Comparison of ENCODE assay signal across 1 cellular context in the genomic region with DNA sequence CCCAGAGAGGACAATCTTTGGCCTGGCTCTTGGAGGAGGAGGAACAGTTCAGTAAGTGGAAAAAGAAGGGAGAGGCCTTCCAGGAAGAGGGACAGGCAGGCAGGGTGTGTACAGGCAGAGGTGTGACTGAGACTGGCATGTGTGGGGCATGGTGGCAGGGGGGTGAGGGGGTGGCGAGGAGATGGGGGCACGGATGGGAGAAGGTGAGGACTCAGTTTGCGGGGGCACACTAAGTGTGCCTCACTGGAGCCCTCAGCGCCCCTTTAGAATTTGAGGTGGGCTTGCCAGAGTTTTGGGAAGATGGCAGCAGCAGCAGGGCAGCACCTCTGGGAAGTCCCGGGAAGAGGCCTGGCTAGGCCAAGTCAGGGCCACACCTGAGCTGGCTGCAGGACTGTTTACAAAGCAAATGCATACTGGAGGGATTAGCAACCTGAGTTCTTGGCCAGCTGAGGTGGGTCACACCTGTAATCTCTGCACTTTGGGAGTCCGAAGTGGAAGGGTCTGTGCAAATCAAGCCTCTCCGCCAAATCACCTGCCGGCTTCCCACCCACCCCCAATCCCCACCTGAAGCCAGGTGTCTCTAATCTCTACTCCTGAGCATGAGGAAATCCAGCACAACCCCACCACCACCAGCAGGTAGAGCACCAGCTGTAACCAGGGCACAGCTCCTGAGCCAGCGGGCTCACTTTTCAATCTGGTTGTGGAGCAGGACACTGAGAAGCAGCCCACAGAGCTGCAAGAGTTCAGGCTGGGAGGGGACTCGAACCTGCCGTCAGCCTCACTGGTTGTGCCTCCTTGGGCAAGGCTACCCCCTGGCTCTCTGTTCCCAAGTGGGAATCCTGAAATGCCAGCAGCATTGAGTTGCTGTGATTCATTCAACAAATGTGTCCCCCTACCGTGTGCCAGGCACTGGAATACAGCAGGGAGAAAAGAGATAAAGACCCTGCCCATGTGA.
TF ChIP-seq lines count a peak whose summit lies in the region.

No MANE protein-coding gene starts in this region.

TF ChIP-seq in H1, 55 proteins besides CTCF, POLR2A, EP300 and RAD21:
- 0 out of 2 replicates have a peak, but pooled peaks have one; percentile 65 for TF ChIP-seq TCF12 (IDR thresholded peaks at IDR 0.05; ENCODE audit: low read depth, low read length)
- TF ChIP-seq CEBPB (IDR thresholded peaks at IDR 0.05; ENCODE audit: low read depth, low read length), result no peak
- TF ChIP-seq SP1 (IDR thresholded peaks at IDR 0.05; ENCODE audit: low read depth, low read length), result no peak
- 0 out of 2 replicates have a peak, but pooled peaks have one; percentile 13 for TF ChIP-seq TAF1 (IDR thresholded peaks at IDR 0.05; ENCODE audit: low read depth, low read length)
